ENCODE assay signal across 1 cellular context in the genomic region with DNA sequence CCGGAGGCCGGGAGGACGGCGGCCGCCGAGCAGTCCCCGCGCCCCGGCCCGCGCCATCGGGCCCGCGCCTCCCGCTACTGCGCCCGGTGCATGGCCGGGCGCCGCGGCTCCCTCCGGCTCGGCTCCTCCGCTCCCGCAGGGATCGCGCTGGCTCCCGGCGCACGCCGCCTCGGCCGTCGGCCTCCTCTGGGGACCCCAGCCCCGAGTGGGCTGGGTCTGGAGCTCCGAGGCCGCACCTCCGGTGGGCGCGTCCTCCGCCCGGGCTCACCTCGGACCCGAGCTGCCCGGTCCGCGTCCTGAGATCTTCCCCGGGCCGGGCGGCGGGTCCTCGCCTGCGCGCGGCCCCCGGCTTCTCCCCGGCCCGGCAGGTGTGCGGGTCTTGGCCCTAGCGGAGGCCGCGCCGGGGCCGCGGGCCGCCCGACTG.
TF ChIP-seq lines count a peak whose summit lies in the region.

No MANE protein-coding gene starts in this region.

TF ChIP-seq in H1, 55 proteins besides CTCF, POLR2A, EP300 and RAD21:
- TF ChIP-seq TCF12 (IDR thresholded peaks at IDR 0.05; ENCODE audit: low read depth, low read length) (no peak), KDM1A (IDR thresholded peaks at IDR 0.05; ENCODE audit: borderline replicate concordance, low read length) (no peak), EZH2 (IDR thresholded peaks at IDR 0.05; ENCODE audit: low read depth, low read length, severe bottlenecking) (peak; percentile 60), POU5F1 (IDR thresholded peaks at IDR 0.05; ENCODE audit: low read depth, low read length) (no peak), GABPA (IDR thresholded peaks at IDR 0.05; ENCODE audit: borderline replicate concordance, insufficient read depth, low read length) (0 out of 2 replicates have a peak, but pooled peaks have one; percentile 25), SUZ12 (IDR thresholded peaks at IDR 0.05; ENCODE audit: low read length) (peak; percentile 78)
